23 cellular contexts compared by ENCODE assay signal in the genomic region with DNA sequence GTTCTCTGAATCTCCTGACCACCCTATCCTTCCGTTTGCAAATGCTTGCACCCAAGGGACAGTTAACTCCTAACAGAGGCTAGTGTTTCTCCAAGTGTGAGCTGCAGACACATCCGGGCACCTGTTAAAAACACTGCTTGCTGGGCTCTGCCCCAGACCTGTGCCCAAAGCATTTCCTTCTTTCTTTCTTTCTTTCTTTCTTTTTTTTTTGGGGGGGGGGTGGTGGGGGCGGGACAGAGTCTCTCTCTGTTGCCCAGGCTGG.
"Had no signal": no experiment of that assay in that cellular context is flagged by ENCODE, and none has a peak within 500 bp of the region (broad histone marks: within the 10 kb centered on the region; RNA-seq: fewer than 3 reads in every experiment).

No MANE protein-coding gene starts in this region.

- H3K27ac Mint-ChIP-seq: activated CD8-positive, alpha-beta T cell treated with anti-CD3 and anti-CD28 coated beads for 36 hours; activated naive CD4-positive, alpha-beta T cell treated with anti-CD3 and anti-CD28 coated beads, Interleukin-2, amount 50 U/mL, for 24 hours; activated T-cell treated with anti-CD3 and anti-CD28 coated beads, Interleukin-2, amount 50 U/mL, for 72 hours had no signal

- H3K9ac ChIP-seq: SK-N-SH had no signal

- DNase-seq: activated CD4-positive, alpha-beta T cell treated with anti-CD3 and anti-CD28 coated beads for 4 hours; activated CD8-positive, alpha-beta memory T cell treated with anti-CD3 and anti-CD28 coated beads, Interleukin-2, amount 50 U/mL, for 4 hours; activated CD8-positive, alpha-beta T cell treated with anti-CD3 and anti-CD28 coated beads for 36 hours; activated T-cell treated with anti-CD3 and anti-CD28 coated beads, Interleukin-2, amount 50 U/mL, for 72 hours; aorta; caudate nucleus; Kasumi-1; NCI-H1048; NCI-H146; NCI-H2029; NCI-H2107; NCI-H345; NCI-H510A; NCI-H69; NK-92 treated with Interleukin-12 subunit alpha and Interleukin-12 subunit beta, amount 100 ng/mL, for 24 hours; PC-9; SK-N-SH; T-helper 1 cell; WERI-Rb-1 had no signal

- H3K9me3 ChIP-seq: breast epithelium, SK-N-SH had no signal

- H3K36me3 ChIP-seq: breast epithelium, WERI-Rb-1 had no signal

- ATAC-seq: activated CD4-positive, CD25-positive, alpha-beta regulatory T cell treated with anti-CD3 and anti-CD28 coated beads, Interleukin-2, amount 50 U/mL, for 24 hours; activated CD8-positive, alpha-beta T cell treated with anti-CD3 and anti-CD28 coated beads for 36 hours; activated T-cell treated with anti-CD3 and anti-CD28 coated beads, Interleukin-2, amount 50 U/mL, for 72 hours; K562 had no signal

- H3K4me3 Mint-ChIP-seq: activated CD8-positive, alpha-beta T cell treated with anti-CD3 and anti-CD28 coated beads for 36 hours; activated naive CD4-positive, alpha-beta T cell treated with anti-CD3 and anti-CD28 coated beads, Interleukin-2, amount 50 U/mL, for 24 hours; activated T-cell treated with anti-CD3 and anti-CD28 coated beads, Interleukin-2, amount 50 U/mL, for 72 hours had no signal

- H3K9me3 Mint-ChIP-seq: activated CD8-positive, alpha-beta T cell treated with anti-CD3 and anti-CD28 coated beads for 36 hours; activated naive CD4-positive, alpha-beta T cell treated with anti-CD3 and anti-CD28 coated beads, Interleukin-2, amount 50 U/mL, for 24 hours; activated T-cell treated with anti-CD3 and anti-CD28 coated beads, Interleukin-2, amount 50 U/mL, for 72 hours had no signal

- H3K4me2 ChIP-seq: PC-9, SK-N-SH had no signal

- H3K4me1 ChIP-seq: breast epithelium had no signal

- H3K4me3 ChIP-seq: breast epithelium, K562, PC-9 had no signal

- H3K27ac ChIP-seq: breast epithelium, PC-9, WERI-Rb-1 had no signal

- H2AFZ ChIP-seq: PC-9 had no signal

- H3K27me3 ChIP-seq: breast epithelium had no signal

- H3K9me2 ChIP-seq: SK-N-SH had no signal
